11 cellular contexts compared by ENCODE assay signal in genomic region chr7:5234852-5235831, GRCh38. TPM values are rescaled to one million over a fixed set of nuclear protein-coding genes. Genes with fewer than 3 reads are reported as not detected.
A peak's percentile ranks its signal among the peaks of the same experiment; 100 is the strongest.
DNase-seq lines count a peak whose midpoint lies in the region; ATAC-seq, FAIRE-seq and TF ChIP-seq lines count a peak whose summit lies in the region.
"Had no signal": no experiment of that assay in that cellular context is flagged by ENCODE, and none has a peak within 500 bp of the region (broad histone marks: within the 10 kb centered on the region; RNA-seq: fewer than 3 reads in every experiment).

No MANE protein-coding gene starts in this region.

- H3K27me3 ChIP-seq in lower lobe of right lung (ENCODE audit: low read depth), result no peaks in the 10 kb centered on the region
- no peaks in the 10 kb centered on the region for H3K27me3 ChIP-seq in SJCRH30
- H3K27me3 ChIP-seq: SJSA1 had no signal

- no peak overlapping the region for H3K27ac Mint-ChIP-seq in HFFc6
- H3K27ac Mint-ChIP-seq: nephron had no signal

- H3K9me3 Mint-ChIP-seq in HFFc6, result no peaks in the 10 kb centered on the region
- H3K9me3 Mint-ChIP-seq: nephron had no signal

- intact Hi-C loops in lower lobe of right lung (cut with DNase I), result no loop called here

- CTCF ChIA-PET in GM10248 (lab: Yijun Ruan, JAX), result interaction anchor here (1.6 to 2.0 kb wide), 2 partner anchors 12 to 259 kb away, joined by 3 to 6 read pairs; no protein-coding TSS in a partner anchor

- H3K36me3 Mint-ChIP-seq in HFFc6 (ENCODE audit: low read depth), result peaks cover 21% of the 10 kb centered on the region

- H3K36me3 ChIP-seq in lower lobe of right lung (peaks cover 28% of the 10 kb centered on the region), SJCRH30 (peaks cover 19% of the 10 kb centered on the region)

- TF ChIP-seq CTCF in HFFc6 (IDR thresholded peaks at IDR 0.05) (no peak), lower lobe of right lung (IDR thresholded peaks at IDR 0.05) (no peak), GM10248 (IDR thresholded peaks at IDR 0.05; ENCODE audit: control extremely low read depth, extremely low read depth, low read depth, missing control alignments) (no peak)

- H3K9me3 ChIP-seq in lower lobe of right lung (no peaks in the 10 kb centered on the region), SJCRH30 (replicated peaks) (no peaks in the 10 kb centered on the region)
- H3K9me3 ChIP-seq: SJSA1 had no signal

- no peak for TF ChIP-seq POLR2A in GM12892 (IDR thresholded peaks at IDR 0.05; ENCODE audit: low read depth, low read length)

- POLR2A ChIA-PET in GM10248 (lab: Yijun Ruan, JAX), result interaction anchor here (0.6 to 0.8 kb wide), 2 partner anchors 19 to 131 kb away, joined by 3 to 6 read pairs; no protein-coding TSS in a partner anchor

- H3K4me3 Mint-ChIP-seq in HFFc6, result no peak overlapping the region
- H3K4me3 Mint-ChIP-seq: nephron had no signal

- peak; percentile 88 for FAIRE-seq in GM12892 (lab: Jason Lieb, UNC)

- H3K27ac ChIP-seq in lower lobe of right lung (no peak overlapping the region), SJCRH30 (no peak overlapping the region), caudate nucleus (ENCODE audit: low read depth, low read length) (no peak overlapping the region)
- H3K27ac ChIP-seq: SJSA1 had no signal

- DNase-seq in GM12892 (ENCODE audit: insufficient read length), result no peak
- DNase-seq in HFFc6, result peak; percentile 9
- peak; percentile 19 for DNase-seq in NCI-H2196 (lab: John Stamatoyannopoulos, UW; ENCODE audit: unreplicated experiment)
- DNase-seq in lower lobe of right lung, result peak; percentile 47
- DNase-seq in SJCRH30, result no peak
- DNase-seq in caudate nucleus (lab: John Stamatoyannopoulos, UW), result no peak
- no peak for DNase-seq in GM10248 (ENCODE audit: extremely low spot score)
- DNase-seq: activated T-cell treated with anti-CD3 and anti-CD28 coated beads, Interleukin-2, amount 50 U/mL, for 48 hours had no signal

- peak; percentile 17 to 19 for ATAC-seq in lower lobe of right lung
- ATAC-seq in HG03097 (IDR thresholded peaks at IDR 0.05; ENCODE audit: low FRiP score, unreplicated experiment), result no peak

- peaks cover 36% of the 10 kb centered on the region for H3K4me1 ChIP-seq in lower lobe of right lung
- H3K4me1 ChIP-seq in SJCRH30, result 0 out of 2 replicates have a peak, but pooled peaks cover 3% of the 10 kb centered on the region
- H3K4me1 ChIP-seq: SJSA1 had no signal

- H3K4me1 Mint-ChIP-seq in HFFc6 (ENCODE audit: low read depth), result peaks cover 10% of the 10 kb centered on the region

- H3K4me3 ChIP-seq in lower lobe of right lung (no peak overlapping the region), SJCRH30 (no peak overlapping the region)
- H3K4me3 ChIP-seq: SJSA1 had no signal

- peaks cover 6% of the 10 kb centered on the region for H3K27me3 Mint-ChIP-seq in HFFc6 (ENCODE audit: insufficient read depth)

RNA-seq across cellular contexts. Expression of gene WIPI2, which starts 45.1 kb away (rescaled TPM):
- polyA plus RNA-seq in GM12892 (2012; ENCODE audit: missing spikeins), result 45.0 TPM
- 10 to 100 TPM; 55.0 to 71.9 (median 59.2) TPM for total RNA-seq in HFFc6 (2021; fragmentation: NEBNext Ultra II Directional; extraction: Animal tissue kit (Norgen Biotek cat#: 25700))
- 59.8 TPM for total RNA-seq in lower lobe of right lung
- total RNA-seq in SJCRH30 (2014; rRNA removed; shearing (Covaris generic)), result 64.9 and 69.7 TPM in 2 replicates

RNA-seq across cellular contexts. Expression of gene SLC29A4, which starts 47.6 kb away (rescaled TPM):
- polyA plus RNA-seq in GM12892 (2012; ENCODE audit: missing spikeins), result 0.40 TPM
- total RNA-seq in HFFc6 (2021; fragmentation: NEBNext Ultra II Directional; extraction: Animal tissue kit (Norgen Biotek cat#: 25700)), result 1 to 10 TPM in 2 of 6 experiments, under 1 TPM in 4; 0.62 to 2.1 (median 0.84) TPM
- total RNA-seq in lower lobe of right lung, result 2.7 TPM
- total RNA-seq in SJCRH30 (2014; rRNA removed; shearing (Covaris generic)), result 39.8 and 43.1 TPM in 2 replicates

Comparison
In these comparisons a context has a peak if more than half of its experiments do, and no peak if none do; other contexts are left out.
1. DNase-seq: peak in HFFc6 (single experiment), NCI-H2196 (single experiment) and lower lobe of right lung (single experiment); none in GM12892 (single experiment), SJCRH30 (0 of 2), caudate nucleus (0 of 61) and GM10248 (single experiment).
2. RNA of gene SLC29A4, which starts 47.6 kb away (total RNA-seq): 39.8 to 43.1 TPM in SJCRH30; 2.7 TPM in lower lobe of right lung (single experiment) and 0.62 to 2.1 TPM in HFFc6; every median in the first group is over 10 times any median in the second.